ENCODE assay signal across 13 cellular contexts in genomic region chr19:14026652-14027192, GRCh38. TPM values are rescaled to one million over a fixed set of nuclear protein-coding genes. Genes with fewer than 3 reads are reported as not detected.
DNase-seq lines count a peak whose midpoint lies in the region; ATAC-seq, FAIRE-seq and TF ChIP-seq lines count a peak whose summit lies in the region.
"Not testable (repeated sequence)": the region's sequence is repeated elsewhere in the genome, so short reads cannot be mapped to it uniquely, and the experiment has no call there.
"Had no signal": no experiment of that assay in that cellular context is flagged by ENCODE, and none has a peak within 500 bp of the region (broad histone marks: within the 10 kb centered on the region; RNA-seq: fewer than 3 reads in every experiment).

No MANE protein-coding gene starts in this region.

- not testable (repeated sequence) for H3K4me3 ChIP-seq in PC-9; HepG2 (replicated peaks in 1 of 3; ENCODE audit: insufficient read depth in 1 of 3, low read depth in 2 of 3, low read length in 3 of 3)

- not testable (repeated sequence) for DNase-seq in CD14-positive monocyte (ENCODE audit: low spot score); PC-9; HepG2 (ENCODE audit: low spot score)

- POLR2A ChIA-PET in PC-9 (lab: Charles Lee; ENCODE audit: unreplicated experiment); HepG2 (lab: Yijun Ruan, JAX): not testable (repeated sequence)

- H3K9me3 Mint-ChIP-seq in CD14-positive monocyte; dendritic cell treated with granulocyte-macrophage colony-stimulating factor and Interleukin-4, amounts not matched to agents 40 ng/mL and 50 ng/mL, for 4 days: not testable (repeated sequence)

- not testable (repeated sequence) for H3K36me3 ChIP-seq in PC-9 (ENCODE audit: low read depth); HepG2 (replicated peaks in 1 of 2; ENCODE audit: control insufficient read depth in 1 of 2, insufficient read depth in 2 of 2, low read length in 2 of 2)

- not testable (repeated sequence) for H3K9ac ChIP-seq in HepG2 (ENCODE audit: insufficient read depth, low read depth, low read length)

- H3K79me2 ChIP-seq in PC-9 (ENCODE audit: low read depth); HepG2 (ENCODE audit: insufficient read depth, low read length): not testable (repeated sequence)

- not testable (repeated sequence) for TF ChIP-seq RAD21 in HepG2 (CRISPR knock-in tag; IDR thresholded peaks at IDR 0.05)

- H3K27me3 ChIP-seq in PC-9 (ENCODE audit: insufficient read depth, low read depth): not testable (repeated sequence)
- peaks cover 0 to 19% of the 10 kb centered on the region in 2 experiments; a peak in 4 of 5 replicates for H3K27me3 ChIP-seq in HepG2 (ENCODE audit: control insufficient read depth in 1 of 2, insufficient read depth in 2 of 2, low read length in 2 of 2)

- intact Hi-C loops in CD14-positive monocyte (cut with micrococcal nuclease); PC-9 (cut with micrococcal nuclease; ENCODE audit: unreplicated experiment); dendritic cell treated with granulocyte-macrophage colony-stimulating factor and Interleukin-4, amounts not matched to agents 40 ng/mL and 50 ng/mL, for 4 days (cut with micrococcal nuclease); HepG2 (cut with micrococcal nuclease; ENCODE audit: unreplicated experiment): not testable (repeated sequence)

- not testable (repeated sequence) for H3K4me3 Mint-ChIP-seq in CD14-positive monocyte; dendritic cell treated with granulocyte-macrophage colony-stimulating factor and Interleukin-4, amounts not matched to agents 40 ng/mL and 50 ng/mL, for 4 days

- peaks cover 58% of the 10 kb centered on the region for H3F3A ChIP-seq in PC-9 (ENCODE audit: insufficient read depth, low read depth)

- WGBS in HepG2 (ENCODE audit: low lambda C conversion rate): 61% methylated on average over 5 of the region's 5 CpGs

- TF ChIP-seq POLR2A in HepG2 (IDR thresholded peaks at IDR 0.05; ENCODE audit: insufficient read depth in 1 of 2, low read depth in 2 of 2, low read length in 2 of 2): not testable (repeated sequence)

- ATAC-seq in HepG2: not testable (repeated sequence)

- not testable (repeated sequence) for BruUV-seq in PC-9 (replicated peaks; lab: Mats Ljungman, UMichigan); HepG2 (replicated peaks; lab: Mats Ljungman, UMichigan)

- H3K4me2 ChIP-seq in PC-9: peak overlapping the region; percentile 46; the same call in 1 of the 2 replicates
- H3K4me2 ChIP-seq in HepG2 (ENCODE audit: low read depth, low read length): not testable (repeated sequence)

- not testable (repeated sequence) for H3K36me3 Mint-ChIP-seq in CD14-positive monocyte; dendritic cell treated with granulocyte-macrophage colony-stimulating factor and Interleukin-4, amounts not matched to agents 40 ng/mL and 50 ng/mL, for 4 days (ENCODE audit: low read depth)

- TF ChIP-seq EP300 in HepG2 (IDR thresholded peaks at IDR 0.05; ENCODE audit: low read depth in 2 of 2, low read length in 2 of 2); HepG2 (CRISPR knock-in tag; IDR thresholded peaks at IDR 0.05; ENCODE audit: borderline replicate concordance): not testable (repeated sequence)

- peak overlapping the region in 6 of 7 donors; percentile 90 to 98 (median 96) for H3K27ac Mint-ChIP-seq in CD14-positive monocyte
- H3K27ac Mint-ChIP-seq in dendritic cell treated with granulocyte-macrophage colony-stimulating factor and Interleukin-4, amounts not matched to agents 40 ng/mL and 50 ng/mL, for 4 days: peak overlapping the region; percentile 93

- H3K9me2 ChIP-seq in PC-9 (ENCODE audit: insufficient read depth): not testable (repeated sequence)

- not testable (repeated sequence) for H3K27me3 Mint-ChIP-seq in CD14-positive monocyte (ENCODE audit: low read depth in 3 of 3); dendritic cell treated with granulocyte-macrophage colony-stimulating factor and Interleukin-4, amounts not matched to agents 40 ng/mL and 50 ng/mL, for 4 days

- H4K20me1 ChIP-seq in PC-9 (ENCODE audit: insufficient read depth); HepG2 (ENCODE audit: insufficient read depth, low read length): not testable (repeated sequence)

- H3K9me3 ChIP-seq in PC-9 (ENCODE audit: insufficient read depth, low read depth); HepG2 (ENCODE audit: low read length): not testable (repeated sequence)

- H2AFZ ChIP-seq in PC-9; HepG2 (ENCODE audit: low read length): not testable (repeated sequence)

- H3K27ac ChIP-seq in PC-9: peak overlapping the region; percentile 93
- not testable (repeated sequence) for H3K27ac ChIP-seq in HepG2 (ENCODE audit: extremely low read length, insufficient read depth, low read length)

- in situ Hi-C loops in HepG2 (cut with HindIII; ENCODE audit: extremely low pct_ligation_motif_present, low pct_unique_long_range_greater_than_20kb): not testable (repeated sequence)

- peaks cover 56% of the 10 kb centered on the region for H3K4me1 Mint-ChIP-seq in CD14-positive monocyte
- peaks cover 47% of the 10 kb centered on the region for H3K4me1 Mint-ChIP-seq in dendritic cell treated with granulocyte-macrophage colony-stimulating factor and Interleukin-4, amounts not matched to agents 40 ng/mL and 50 ng/mL, for 4 days (ENCODE audit: low read depth)

- not testable (repeated sequence) for FAIRE-seq in HepG2 (lab: Jason Lieb, UNC)

- H3K4me1 ChIP-seq in PC-9 (replicated peaks; ENCODE audit: insufficient read depth) (peaks cover 26% of the 10 kb centered on the region), HepG2 (ENCODE audit: insufficient read depth, low read length) (peaks cover 52% of the 10 kb centered on the region)

- TF ChIP-seq CTCF in CD14-positive monocyte (IDR thresholded peaks at IDR 0.05); PC-9 (conservative IDR thresholded peaks at IDR 0.05); HepG2 (CRISPR knock-in tag; IDR thresholded peaks at IDR 0.05): not testable (repeated sequence)

- CTCF ChIA-PET in PC-9 (lab: Charles Lee); HepG2 (lab: Yijun Ruan, JAX; ENCODE audit: low intra/inter-chr PET ratio, low total read pairs): not testable (repeated sequence)

RNA-seq across cellular contexts. Expression of gene RLN3, which starts 1.2 kb away (rescaled TPM):
- polyA plus RNA-seq in CD14-positive monocyte (not detected), HepG2 (2011; rRNA removed) (not detected in 2 replicates)
- total RNA-seq in PC-9 (2021) (not detected in 2 replicates), HepG2 (2016; rRNA removed; fragmentation: Illumina TruSeq; extraction: Trizol) (not detected in 2 replicates)
- total RNA-seq in HepG2 (2016; cell fraction: cytosol; rRNA removed; fragmentation: Illumina TruSeq; extraction: Trizol; ENCODE audit: low read depth): not detected in 2 replicates
- not detected in 2 replicates for total RNA-seq in HepG2 (2016; cell fraction: insoluble cytoplasmic fraction; rRNA removed; fragmentation: Illumina TruSeq; extraction: Trizol)
- total RNA-seq in HepG2 (2016; cell fraction: membrane; rRNA removed; fragmentation: Illumina TruSeq; extraction: Trizol): not detected in 2 replicates
- not detected in 2 replicates for total RNA-seq in HepG2 (2016; cell fraction: nucleus; rRNA removed; fragmentation: Illumina TruSeq; extraction: Trizol)
- not detected in 2 replicates for polyA plus RNA-seq in HepG2 (2011; cell fraction: cytosol; rRNA removed)
- polyA plus RNA-seq in HepG2 (2011; cell fraction: nucleus; rRNA removed): not detected in 2 replicates
- polyA plus RNA-seq in HepG2 (2012): not detected in 2 replicates
- polyA plus RNA-seq in HepG2 (2016; cell fraction: cytosol; fragmentation: Illumina TruSeq; extraction: Trizol; ENCODE audit: low read depth): not detected in 2 replicates
- polyA plus RNA-seq in HepG2 (2016; cell fraction: insoluble cytoplasmic fraction; fragmentation: Illumina TruSeq; extraction: Trizol; ENCODE audit: low read depth): not detected in 2 replicates
- not detected in 2 replicates for polyA plus RNA-seq in HepG2 (2016; cell fraction: membrane; fragmentation: Illumina TruSeq; extraction: Trizol; ENCODE audit: low read depth)
- not detected in 2 replicates for polyA plus RNA-seq in HepG2 (2016; cell fraction: nucleus; fragmentation: Illumina TruSeq; extraction: Trizol; ENCODE audit: insufficient read depth, low read depth)
- polyA minus RNA-seq in HepG2 (2011; rRNA and poly(A)+ RNA removed; ENCODE audit: low replicate concordance): not detected in 2 replicates
- polyA minus RNA-seq in HepG2 (2011; cell fraction: cytosol; rRNA and poly(A)+ RNA removed): not detected in 2 replicates
- not detected in 2 replicates for polyA minus RNA-seq in HepG2 (2011; cell fraction: nucleus; rRNA and poly(A)+ RNA removed)
- total RNA-seq: A673; CD4-positive, alpha-beta memory T cell; CD4-positive, CD25-positive, alpha-beta regulatory T cell; CD8-positive, alpha-beta memory T cell; Daoy; G401; GM12878 had no signal
- polyA plus RNA-seq: AG04450; BJ; CD8-positive, alpha-beta memory T cell; GM12878 had no signal

RNA-seq across cellular contexts. Expression of gene IL27RA, which starts 4.8 kb away (rescaled TPM):
- polyA plus RNA-seq in CD14-positive monocyte (10 to 100 TPM; 54.9 to 61.5 TPM), HepG2 (2011; rRNA removed) (3.5 and 5.4 TPM in 2 replicates)
- total RNA-seq in PC-9 (2021) (7.8 and 11.9 TPM in 2 replicates), HepG2 (2016; rRNA removed; fragmentation: Illumina TruSeq; extraction: Trizol) (3.4 and 8.1 TPM in 2 replicates)
- 1.0 and 1.4 TPM in 2 replicates for total RNA-seq in HepG2 (2016; cell fraction: cytosol; rRNA removed; fragmentation: Illumina TruSeq; extraction: Trizol; ENCODE audit: low read depth)
- total RNA-seq in HepG2 (2016; cell fraction: insoluble cytoplasmic fraction; rRNA removed; fragmentation: Illumina TruSeq; extraction: Trizol): 3.0 and 8.3 TPM in 2 replicates
- 2.5 and 2.7 TPM in 2 replicates for total RNA-seq in HepG2 (2016; cell fraction: membrane; rRNA removed; fragmentation: Illumina TruSeq; extraction: Trizol)
- total RNA-seq in HepG2 (2016; cell fraction: nucleus; rRNA removed; fragmentation: Illumina TruSeq; extraction: Trizol): 6.3 and 7.8 TPM in 2 replicates
- 3.1 and 3.5 TPM in 2 replicates for polyA plus RNA-seq in HepG2 (2011; cell fraction: cytosol; rRNA removed)
- 2.7 and 3.5 TPM in 2 replicates for polyA plus RNA-seq in HepG2 (2011; cell fraction: nucleus; rRNA removed)
- polyA plus RNA-seq in HepG2 (2012): 1.8 and 3.6 TPM in 2 replicates
- 0.75 and 0.87 TPM in 2 replicates for polyA plus RNA-seq in HepG2 (2016; cell fraction: cytosol; fragmentation: Illumina TruSeq; extraction: Trizol; ENCODE audit: low read depth)
- 2.7 and 3.1 TPM in 2 replicates for polyA plus RNA-seq in HepG2 (2016; cell fraction: insoluble cytoplasmic fraction; fragmentation: Illumina TruSeq; extraction: Trizol; ENCODE audit: low read depth)
- 1.7 and 2.1 TPM in 2 replicates for polyA plus RNA-seq in HepG2 (2016; cell fraction: membrane; fragmentation: Illumina TruSeq; extraction: Trizol; ENCODE audit: low read depth)
- polyA plus RNA-seq in HepG2 (2016; cell fraction: nucleus; fragmentation: Illumina TruSeq; extraction: Trizol; ENCODE audit: insufficient read depth, low read depth): 10.9 and 11.1 TPM in 2 replicates
- 5.4 and 21.7 TPM in 2 replicates for polyA minus RNA-seq in HepG2 (2011; rRNA and poly(A)+ RNA removed; ENCODE audit: low replicate concordance)
- 1.9 and 2.9 TPM in 2 replicates for polyA minus RNA-seq in HepG2 (2011; cell fraction: cytosol; rRNA and poly(A)+ RNA removed)
- 1.1 and 1.3 TPM in 2 replicates for polyA minus RNA-seq in HepG2 (2011; cell fraction: nucleus; rRNA and poly(A)+ RNA removed)

RNA-seq across cellular contexts. Expression of gene RFX1, which starts 20.6 kb away (rescaled TPM):
- polyA plus RNA-seq in CD14-positive monocyte: under 1 TPM; 0.89 to 0.95 TPM
- 20.6 and 25.5 TPM in 2 replicates for total RNA-seq in PC-9 (2021)
- 1.3 and 1.4 TPM in 2 replicates for total RNA-seq in HepG2 (2016; rRNA removed; fragmentation: Illumina TruSeq; extraction: Trizol)
- total RNA-seq in HepG2 (2016; cell fraction: cytosol; rRNA removed; fragmentation: Illumina TruSeq; extraction: Trizol; ENCODE audit: low read depth): 0.62 and 1.0 TPM in 2 replicates
- total RNA-seq in HepG2 (2016; cell fraction: insoluble cytoplasmic fraction; rRNA removed; fragmentation: Illumina TruSeq; extraction: Trizol): 1.2 and 1.9 TPM in 2 replicates
- 1.2 and 1.6 TPM in 2 replicates for total RNA-seq in HepG2 (2016; cell fraction: membrane; rRNA removed; fragmentation: Illumina TruSeq; extraction: Trizol)
- 2.1 and 2.3 TPM in 2 replicates for total RNA-seq in HepG2 (2016; cell fraction: nucleus; rRNA removed; fragmentation: Illumina TruSeq; extraction: Trizol)
- polyA plus RNA-seq in HepG2 (2011; rRNA removed): 0.56 and 1.1 TPM in 2 replicates
- polyA plus RNA-seq in HepG2 (2011; cell fraction: cytosol; rRNA removed): 0.14 and 0.17 TPM in 2 replicates
- 5.8 and 9.2 TPM in 2 replicates for polyA plus RNA-seq in HepG2 (2011; cell fraction: nucleus; rRNA removed)
- 2.1 and 3.0 TPM in 2 replicates for polyA plus RNA-seq in HepG2 (2012)
- polyA plus RNA-seq in HepG2 (2016; cell fraction: cytosol; fragmentation: Illumina TruSeq; extraction: Trizol; ENCODE audit: low read depth): 0.23 and 0.45 TPM in 2 replicates
- 1.9 and 3.5 TPM in 2 replicates for polyA plus RNA-seq in HepG2 (2016; cell fraction: insoluble cytoplasmic fraction; fragmentation: Illumina TruSeq; extraction: Trizol; ENCODE audit: low read depth)
- polyA plus RNA-seq in HepG2 (2016; cell fraction: membrane; fragmentation: Illumina TruSeq; extraction: Trizol; ENCODE audit: low read depth): 0.90 and 1.1 TPM in 2 replicates
- 8.9 and 9.5 TPM in 2 replicates for polyA plus RNA-seq in HepG2 (2016; cell fraction: nucleus; fragmentation: Illumina TruSeq; extraction: Trizol; ENCODE audit: insufficient read depth, low read depth)
- polyA minus RNA-seq in HepG2 (2011; rRNA and poly(A)+ RNA removed; ENCODE audit: low replicate concordance): 1.2 and 1.4 TPM in 2 replicates
- 1.5 and 2.4 TPM in 2 replicates for polyA minus RNA-seq in HepG2 (2011; cell fraction: cytosol; rRNA and poly(A)+ RNA removed)
- 1.1 and 3.0 TPM in 2 replicates for polyA minus RNA-seq in HepG2 (2011; cell fraction: nucleus; rRNA and poly(A)+ RNA removed)

RNA-seq across cellular contexts. Expression of gene PALM3, which starts 35.2 kb away (rescaled TPM):
- polyA plus RNA-seq in CD14-positive monocyte (not detected), HepG2 (2011; rRNA removed) (0.79 and 1.0 TPM in 2 replicates)
- total RNA-seq in PC-9 (2021) (25.0 and 28.8 TPM in 2 replicates), HepG2 (2016; rRNA removed; fragmentation: Illumina TruSeq; extraction: Trizol) (2.4 and 2.5 TPM in 2 replicates)
- 0.20 and 0.26 TPM in 2 replicates for total RNA-seq in HepG2 (2016; cell fraction: cytosol; rRNA removed; fragmentation: Illumina TruSeq; extraction: Trizol; ENCODE audit: low read depth)
- total RNA-seq in HepG2 (2016; cell fraction: insoluble cytoplasmic fraction; rRNA removed; fragmentation: Illumina TruSeq; extraction: Trizol): 1.6 and 3.8 TPM in 2 replicates
- total RNA-seq in HepG2 (2016; cell fraction: membrane; rRNA removed; fragmentation: Illumina TruSeq; extraction: Trizol): 0.87 and 1.2 TPM in 2 replicates
- 1.1 and 2.3 TPM in 2 replicates for total RNA-seq in HepG2 (2016; cell fraction: nucleus; rRNA removed; fragmentation: Illumina TruSeq; extraction: Trizol)
- polyA plus RNA-seq in HepG2 (2011; cell fraction: cytosol; rRNA removed): 0.29 and 0.46 TPM in 2 replicates
- 2.5 and 3.9 TPM in 2 replicates for polyA plus RNA-seq in HepG2 (2011; cell fraction: nucleus; rRNA removed)
- polyA plus RNA-seq in HepG2 (2012): 2.2 and 2.4 TPM in 2 replicates
- polyA plus RNA-seq in HepG2 (2016; cell fraction: cytosol; fragmentation: Illumina TruSeq; extraction: Trizol; ENCODE audit: low read depth): 0.37 and 0.50 TPM in 2 replicates
- 4.3 and 4.7 TPM in 2 replicates for polyA plus RNA-seq in HepG2 (2016; cell fraction: insoluble cytoplasmic fraction; fragmentation: Illumina TruSeq; extraction: Trizol; ENCODE audit: low read depth)
- 0.80 and 1.7 TPM in 2 replicates for polyA plus RNA-seq in HepG2 (2016; cell fraction: membrane; fragmentation: Illumina TruSeq; extraction: Trizol; ENCODE audit: low read depth)
- polyA plus RNA-seq in HepG2 (2016; cell fraction: nucleus; fragmentation: Illumina TruSeq; extraction: Trizol; ENCODE audit: insufficient read depth, low read depth): 10.3 and 11.9 TPM in 2 replicates
- polyA minus RNA-seq in HepG2 (2011; rRNA and poly(A)+ RNA removed; ENCODE audit: low replicate concordance): 0.62 TPM in 1 of 2 replicates, not detected in the other
- polyA minus RNA-seq in HepG2 (2011; cell fraction: cytosol; rRNA and poly(A)+ RNA removed): not detected in 2 replicates
- 0.25 and 0.39 TPM in 2 replicates for polyA minus RNA-seq in HepG2 (2011; cell fraction: nucleus; rRNA and poly(A)+ RNA removed)
- total RNA-seq: CD4-positive, alpha-beta memory T cell; CD4-positive, CD25-positive, alpha-beta regulatory T cell; CD8-positive, alpha-beta memory T cell; GM12878 had no signal
- polyA plus RNA-seq: CD4-positive, alpha-beta memory T cell; CD4-positive, CD25-positive, alpha-beta regulatory T cell; CD8-positive, alpha-beta memory T cell had no signal

RNA-seq across cellular contexts. Expression of gene MISP3, which starts 45.9 kb away (rescaled TPM):
- polyA plus RNA-seq in CD14-positive monocyte (under 1 TPM; 0.42 to 0.52 TPM), HepG2 (2011; rRNA removed) (2.5 and 3.4 TPM in 2 replicates)
- total RNA-seq in PC-9 (2021) (6.7 and 10.5 TPM in 2 replicates), HepG2 (2016; rRNA removed; fragmentation: Illumina TruSeq; extraction: Trizol) (5.2 and 5.4 TPM in 2 replicates)
- total RNA-seq in HepG2 (2016; cell fraction: cytosol; rRNA removed; fragmentation: Illumina TruSeq; extraction: Trizol; ENCODE audit: low read depth): 2.1 and 3.4 TPM in 2 replicates
- total RNA-seq in HepG2 (2016; cell fraction: insoluble cytoplasmic fraction; rRNA removed; fragmentation: Illumina TruSeq; extraction: Trizol): 3.9 and 5.8 TPM in 2 replicates
- total RNA-seq in HepG2 (2016; cell fraction: membrane; rRNA removed; fragmentation: Illumina TruSeq; extraction: Trizol): 2.8 and 4.8 TPM in 2 replicates
- 3.2 and 5.3 TPM in 2 replicates for total RNA-seq in HepG2 (2016; cell fraction: nucleus; rRNA removed; fragmentation: Illumina TruSeq; extraction: Trizol)
- 1.6 and 2.3 TPM in 2 replicates for polyA plus RNA-seq in HepG2 (2011; cell fraction: cytosol; rRNA removed)
- 13.3 and 13.7 TPM in 2 replicates for polyA plus RNA-seq in HepG2 (2011; cell fraction: nucleus; rRNA removed)
- 5.5 and 5.6 TPM in 2 replicates for polyA plus RNA-seq in HepG2 (2012)
- 2.9 and 4.0 TPM in 2 replicates for polyA plus RNA-seq in HepG2 (2016; cell fraction: cytosol; fragmentation: Illumina TruSeq; extraction: Trizol; ENCODE audit: low read depth)
- 7.1 and 9.0 TPM in 2 replicates for polyA plus RNA-seq in HepG2 (2016; cell fraction: insoluble cytoplasmic fraction; fragmentation: Illumina TruSeq; extraction: Trizol; ENCODE audit: low read depth)
- 3.4 and 4.4 TPM in 2 replicates for polyA plus RNA-seq in HepG2 (2016; cell fraction: membrane; fragmentation: Illumina TruSeq; extraction: Trizol; ENCODE audit: low read depth)
- 11.3 and 12.7 TPM in 2 replicates for polyA plus RNA-seq in HepG2 (2016; cell fraction: nucleus; fragmentation: Illumina TruSeq; extraction: Trizol; ENCODE audit: insufficient read depth, low read depth)
- 0.12 and 1.1 TPM in 2 replicates for polyA minus RNA-seq in HepG2 (2011; rRNA and poly(A)+ RNA removed; ENCODE audit: low replicate concordance)
- polyA minus RNA-seq in HepG2 (2011; cell fraction: cytosol; rRNA and poly(A)+ RNA removed): 0.79 and 1.1 TPM in 2 replicates
- polyA minus RNA-seq in HepG2 (2011; cell fraction: nucleus; rRNA and poly(A)+ RNA removed): 1.1 and 1.3 TPM in 2 replicates
